In the genomic region with DNA sequence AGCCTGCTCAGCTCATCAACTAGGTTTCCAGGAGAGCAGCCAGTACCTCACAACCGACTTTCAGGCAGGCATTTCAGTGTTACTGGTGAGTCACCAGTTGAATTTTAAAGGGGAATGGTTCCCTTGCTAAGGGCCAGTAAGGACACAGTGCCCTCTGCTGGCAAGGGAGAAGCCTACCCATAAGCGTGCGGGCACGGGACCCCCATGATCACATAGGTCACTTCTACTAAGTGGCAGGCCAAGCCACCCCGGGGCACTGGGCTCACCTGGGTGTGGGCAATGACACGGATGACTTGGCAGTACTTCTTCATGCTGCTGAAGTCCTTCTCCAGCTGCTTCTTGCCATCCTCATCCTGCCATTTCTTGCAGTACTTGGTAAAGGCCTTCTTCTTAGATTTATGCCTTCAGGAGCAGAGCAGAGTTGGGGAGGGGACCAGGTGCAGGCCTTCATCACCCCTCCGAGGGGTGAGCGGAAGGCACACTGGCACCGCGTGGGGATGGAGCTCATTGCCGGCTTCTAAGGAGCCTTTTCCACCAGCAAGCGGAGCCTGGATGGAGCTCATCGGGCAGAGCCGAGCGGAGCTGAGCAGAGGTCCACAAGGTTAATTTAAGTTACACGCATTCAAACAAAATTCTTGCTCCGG, we compare ENCODE assay signal across 8 cellular contexts. TPM values are rescaled to one million over a fixed set of nuclear protein-coding genes. Genes with fewer than 3 reads are reported as not detected.
A peak's percentile ranks its signal among the peaks of the same experiment; 100 is the strongest.
DNase-seq lines count a peak whose midpoint lies in the region; ATAC-seq and TF ChIP-seq lines count a peak whose summit lies in the region.

No MANE protein-coding gene starts in this region.

- CTCF ChIA-PET in WTC11 (lab: Charles Lee): interaction anchor here (0.6 to 3.1 kb wide), 15 partner anchors 10 to 207 kb away, joined by 3 to 24 read pairs (median 4); partner anchors contain the start of gene ATF4

- peaks cover 4% of the 10 kb centered on the region; the same call in 1 of the 2 replicates for H3K27me3 Mint-ChIP-seq in WTC11 (ENCODE audit: low read depth)

- H3K4me1 Mint-ChIP-seq in WTC11: peaks cover 59% of the 10 kb centered on the region

- peak; percentile 88 for TF ChIP-seq CTCF in GM12872 (IDR thresholded peaks at IDR 0.05; ENCODE audit: insufficient read depth, low read depth, low read length)
- TF ChIP-seq CTCF in WTC11 (IDR thresholded peaks at IDR 0.05): peak; percentile 24; the same call in 1 of the 2 replicates
- TF ChIP-seq CTCF in cardiac fibroblast (IDR thresholded peaks at IDR 0.05; ENCODE audit: low read depth, low read length): peak; percentile 92

- ATAC-seq in WTC11 (peak; percentile 8), GM21423 (IDR thresholded peaks at IDR 0.05; ENCODE audit: unreplicated experiment) (no peak), HG03135 (IDR thresholded peaks at IDR 0.05; ENCODE audit: unreplicated experiment) (no peak)

- no peaks in the 10 kb centered on the region for H3K9me3 Mint-ChIP-seq in WTC11

- H3K4me3 ChIP-seq in cardiac fibroblast (replicated peaks in 1 of 2; ENCODE audit: low read depth in 2 of 2, low read length in 2 of 2): peak overlapping the region; percentile 71 to 76

- DNase-seq in NCI-H2081 (lab: John Stamatoyannopoulos, UW) (peak; percentile 36 to 45), WTC11 (ENCODE audit: low spot score) (peak; percentile 77), cardiac fibroblast (ENCODE audit: low read depth in 2 of 2) (peak; percentile 95), islet precursor cell (peak; percentile 92)
- DNase-seq in stimulated activated CD4-positive, alpha-beta T cell treated with anti-CD3 and anti-CD28 coated beads, Interleukin-12 subunit alpha, Interleukin-12 subunit beta, amount 100 ng/mL, for 48 hours (ENCODE audit: low read depth in 2 of 3, low spot score in 1 of 3): peak; percentile 62 to 80 (median 64)

- H3K27ac Mint-ChIP-seq in WTC11: peak overlapping the region; percentile 100

- POLR2A ChIA-PET in WTC11 (lab: Charles Lee): interaction anchor here (1.7 to 1.8 kb wide), 2 partner anchors 67 to 102 kb away, joined by 4 to 5 read pairs; no protein-coding TSS in a partner anchor

- H3K36me3 Mint-ChIP-seq in WTC11: peaks cover 79% of the 10 kb centered on the region

- H3K4me3 Mint-ChIP-seq in WTC11: peak overlapping the region; percentile 99

TF ChIP-seq in WTC11, 78 proteins besides CTCF, POLR2A, EP300 and RAD21 (continues in another document):
- TF ChIP-seq RELA (CRISPR knock-in tag; IDR thresholded peaks at IDR 0.05; ENCODE audit: borderline replicate concordance): no peak
- TF ChIP-seq ZSCAN18 (CRISPR knock-in tag; IDR thresholded peaks at IDR 0.05): no peak
- no peak for TF ChIP-seq CBFB (CRISPR knock-in tag; IDR thresholded peaks at IDR 0.05; ENCODE audit: low read depth)
- TF ChIP-seq ATF1 (CRISPR knock-in tag; IDR thresholded peaks at IDR 0.05): no peak
- no peak for TF ChIP-seq CREB1 (CRISPR knock-in tag; IDR thresholded peaks at IDR 0.05)
- no peak for TF ChIP-seq ZBTB43 (CRISPR knock-in tag; IDR thresholded peaks at IDR 0.05)
- TF ChIP-seq, protein P1, sequence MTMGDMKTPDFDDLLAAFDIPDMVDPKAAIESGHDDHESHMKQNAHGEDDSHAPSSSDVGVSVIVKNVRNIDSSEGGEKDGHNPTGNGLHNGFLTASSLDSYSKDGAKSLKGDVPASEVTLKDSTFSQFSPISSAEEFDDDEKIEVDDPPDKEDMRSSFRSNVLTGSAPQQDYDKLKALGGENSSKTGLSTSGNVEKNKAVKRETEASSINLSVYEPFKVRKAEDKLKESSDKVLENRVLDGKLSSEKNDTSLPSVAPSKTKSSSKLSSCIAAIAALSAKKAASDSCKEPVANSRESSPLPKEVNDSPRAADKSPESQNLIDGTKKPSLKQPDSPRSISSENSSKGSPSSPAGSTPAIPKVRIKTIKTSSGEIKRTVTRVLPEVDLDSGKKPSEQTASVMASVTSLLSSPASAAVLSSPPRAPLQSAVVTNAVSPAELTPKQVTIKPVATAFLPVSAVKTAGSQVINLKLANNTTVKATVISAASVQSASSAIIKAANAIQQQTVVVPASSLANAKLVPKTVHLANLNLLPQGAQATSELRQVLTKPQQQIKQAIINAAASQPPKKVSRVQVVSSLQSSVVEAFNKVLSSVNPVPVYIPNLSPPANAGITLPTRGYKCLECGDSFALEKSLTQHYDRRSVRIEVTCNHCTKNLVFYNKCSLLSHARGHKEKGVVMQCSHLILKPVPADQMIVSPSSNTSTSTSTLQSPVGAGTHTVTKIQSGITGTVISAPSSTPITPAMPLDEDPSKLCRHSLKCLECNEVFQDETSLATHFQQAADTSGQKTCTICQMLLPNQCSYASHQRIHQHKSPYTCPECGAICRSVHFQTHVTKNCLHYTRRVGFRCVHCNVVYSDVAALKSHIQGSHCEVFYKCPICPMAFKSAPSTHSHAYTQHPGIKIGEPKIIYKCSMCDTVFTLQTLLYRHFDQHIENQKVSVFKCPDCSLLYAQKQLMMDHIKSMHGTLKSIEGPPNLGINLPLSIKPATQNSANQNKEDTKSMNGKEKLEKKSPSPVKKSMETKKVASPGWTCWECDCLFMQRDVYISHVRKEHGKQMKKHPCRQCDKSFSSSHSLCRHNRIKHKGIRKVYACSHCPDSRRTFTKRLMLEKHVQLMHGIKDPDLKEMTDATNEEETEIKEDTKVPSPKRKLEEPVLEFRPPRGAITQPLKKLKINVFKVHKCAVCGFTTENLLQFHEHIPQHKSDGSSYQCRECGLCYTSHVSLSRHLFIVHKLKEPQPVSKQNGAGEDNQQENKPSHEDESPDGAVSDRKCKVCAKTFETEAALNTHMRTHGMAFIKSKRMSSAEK (CRISPR knock-in tag; IDR thresholded peaks at IDR 0.05; ENCODE audit: borderline replicate concordance): no peak
- TF ChIP-seq ARID4B (CRISPR knock-in tag; IDR thresholded peaks at IDR 0.05; ENCODE audit: borderline replicate concordance): no peak
- TF ChIP-seq ZNF671 (CRISPR knock-in tag; IDR thresholded peaks at IDR 0.05): 0 out of 2 replicates have a peak, but pooled peaks have one; percentile 43
- TF ChIP-seq, protein P2, sequence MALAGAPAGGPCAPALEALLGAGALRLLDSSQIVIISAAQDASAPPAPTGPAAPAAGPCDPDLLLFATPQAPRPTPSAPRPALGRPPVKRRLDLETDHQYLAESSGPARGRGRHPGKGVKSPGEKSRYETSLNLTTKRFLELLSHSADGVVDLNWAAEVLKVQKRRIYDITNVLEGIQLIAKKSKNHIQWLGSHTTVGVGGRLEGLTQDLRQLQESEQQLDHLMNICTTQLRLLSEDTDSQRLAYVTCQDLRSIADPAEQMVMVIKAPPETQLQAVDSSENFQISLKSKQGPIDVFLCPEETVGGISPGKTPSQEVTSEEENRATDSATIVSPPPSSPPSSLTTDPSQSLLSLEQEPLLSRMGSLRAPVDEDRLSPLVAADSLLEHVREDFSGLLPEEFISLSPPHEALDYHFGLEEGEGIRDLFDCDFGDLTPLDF (CRISPR knock-in tag; IDR thresholded peaks at IDR 0.05): no peak

RNA-seq across cellular contexts. Expression of gene RPL3, which starts 2.9 kb away (rescaled TPM):
- total RNA-seq in WTC11 (2021): 3,009 to 3,279 TPM (median 3,249 TPM) in 3 replicates

RNA-seq across cellular contexts. Expression of gene SYNGR1, which starts 33.2 kb away (rescaled TPM):
- 26.5 to 35.3 TPM (median 28.7 TPM) in 3 replicates for total RNA-seq in WTC11 (2021)

Comparison
In these comparisons a context has a peak if more than half of its experiments do, and no peak if none do; other contexts are left out.
1. CTCF ChIP-seq: peak in every context shown above with its lines; median percentile 92 in cardiac fibroblast; 88 in GM12872; 24 in WTC11.
2. DNase-seq: peak in every context shown above with its lines; median percentile 95 in cardiac fibroblast; 92 in islet precursor cell; 77 in WTC11; 64 in stimulated activated CD4-positive, alpha-beta T cell treated with anti-CD3 and anti-CD28 coated beads, Interleukin-12 subunit alpha, Interleukin-12 subunit beta, amount 100 ng/mL, for 48 hours; 40 in NCI-H2081.